In the genomic region with DNA sequence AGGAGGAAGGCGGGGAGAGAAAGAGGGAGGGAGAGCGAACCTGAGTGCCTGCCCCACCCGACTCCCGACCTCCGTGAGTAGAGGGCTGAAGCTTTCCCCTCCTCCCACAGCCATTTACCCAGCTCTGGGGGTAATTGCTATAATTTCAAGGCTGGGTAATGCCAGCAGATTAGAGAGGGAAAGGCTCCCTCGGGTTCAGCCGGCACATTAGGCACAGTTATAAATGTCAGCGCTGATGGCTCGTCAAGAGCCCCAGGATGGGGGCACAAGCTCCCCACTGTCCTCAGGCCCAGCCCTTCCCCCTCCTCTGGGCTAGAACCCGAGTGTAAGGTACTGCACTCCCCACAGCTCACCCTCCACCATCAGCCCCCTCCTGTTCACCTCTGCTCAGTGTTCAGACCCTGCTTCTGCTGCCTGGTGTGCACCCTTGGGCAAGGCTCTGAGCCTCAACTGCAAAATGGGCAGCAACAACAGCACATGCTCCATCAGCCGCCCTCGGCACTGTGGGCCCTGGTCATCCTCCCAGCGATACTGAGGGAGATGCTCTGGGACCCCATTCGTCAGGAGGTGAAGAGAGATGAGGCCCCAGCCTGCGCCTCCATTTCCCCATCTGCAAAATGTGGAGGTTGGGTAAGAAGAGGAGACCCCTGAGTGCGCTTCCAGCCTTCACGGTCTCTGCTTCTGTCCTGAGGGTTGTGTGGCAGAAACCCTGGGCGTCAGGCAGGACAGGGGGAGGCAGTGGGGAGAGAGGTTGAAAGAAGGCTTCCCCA, we compare ENCODE assay signal across 1 cellular context.
TF ChIP-seq lines count a peak whose summit lies in the region.

No MANE protein-coding gene starts in this region.

TF ChIP-seq in IMR-90, 13 proteins besides CTCF, POLR2A, EP300 and RAD21 (continued from another document):
- TF ChIP-seq, protein P1, sequence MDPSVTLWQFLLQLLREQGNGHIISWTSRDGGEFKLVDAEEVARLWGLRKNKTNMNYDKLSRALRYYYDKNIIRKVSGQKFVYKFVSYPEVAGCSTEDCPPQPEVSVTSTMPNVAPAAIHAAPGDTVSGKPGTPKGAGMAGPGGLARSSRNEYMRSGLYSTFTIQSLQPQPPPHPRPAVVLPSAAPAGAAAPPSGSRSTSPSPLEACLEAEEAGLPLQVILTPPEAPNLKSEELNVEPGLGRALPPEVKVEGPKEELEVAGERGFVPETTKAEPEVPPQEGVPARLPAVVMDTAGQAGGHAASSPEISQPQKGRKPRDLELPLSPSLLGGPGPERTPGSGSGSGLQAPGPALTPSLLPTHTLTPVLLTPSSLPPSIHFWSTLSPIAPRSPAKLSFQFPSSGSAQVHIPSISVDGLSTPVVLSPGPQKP (IDR thresholded peaks at IDR 0.05; ENCODE audit: borderline replicate concordance, low read depth, low read length) = no peak
- no peak for TF ChIP-seq BHLHE40 (IDR thresholded peaks at IDR 0.05; ENCODE audit: low read depth, low read length)
- TF ChIP-seq RFX5 (IDR thresholded peaks at IDR 0.05; ENCODE audit: low read depth, low read length) = no peak
- TF ChIP-seq CEBPB (IDR thresholded peaks at IDR 0.05; ENCODE audit: low read depth, low read length) = no peak
- no peak for TF ChIP-seq MAZ (IDR thresholded peaks at IDR 0.05; ENCODE audit: borderline replicate concordance, low read depth, low read length)
- TF ChIP-seq FOS (IDR thresholded peaks at IDR 0.05; ENCODE audit: low read depth, low read length) = no peak
- no peak for TF ChIP-seq MAFK (IDR thresholded peaks at IDR 0.05; ENCODE audit: low read depth, low read length)
- no peak for TF ChIP-seq CHD1 (IDR thresholded peaks at IDR 0.05; ENCODE audit: low read depth, low read length)
- TF ChIP-seq, protein P2, sequence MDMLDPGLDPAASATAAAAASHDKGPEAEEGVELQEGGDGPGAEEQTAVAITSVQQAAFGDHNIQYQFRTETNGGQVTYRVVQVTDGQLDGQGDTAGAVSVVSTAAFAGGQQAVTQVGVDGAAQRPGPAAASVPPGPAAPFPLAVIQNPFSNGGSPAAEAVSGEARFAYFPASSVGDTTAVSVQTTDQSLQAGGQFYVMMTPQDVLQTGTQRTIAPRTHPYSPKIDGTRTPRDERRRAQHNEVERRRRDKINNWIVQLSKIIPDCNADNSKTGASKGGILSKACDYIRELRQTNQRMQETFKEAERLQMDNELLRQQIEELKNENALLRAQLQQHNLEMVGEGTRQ (IDR thresholded peaks at IDR 0.05; ENCODE audit: low read depth, low read length) = no peak
- TF ChIP-seq MXI1 (IDR thresholded peaks at IDR 0.05; ENCODE audit: borderline replicate concordance, low read depth, low read length) = no peak
- no peak for TF ChIP-seq NFE2L2 (IDR thresholded peaks at IDR 0.05; ENCODE audit: low read depth, low read length)
